In the genomic region with DNA sequence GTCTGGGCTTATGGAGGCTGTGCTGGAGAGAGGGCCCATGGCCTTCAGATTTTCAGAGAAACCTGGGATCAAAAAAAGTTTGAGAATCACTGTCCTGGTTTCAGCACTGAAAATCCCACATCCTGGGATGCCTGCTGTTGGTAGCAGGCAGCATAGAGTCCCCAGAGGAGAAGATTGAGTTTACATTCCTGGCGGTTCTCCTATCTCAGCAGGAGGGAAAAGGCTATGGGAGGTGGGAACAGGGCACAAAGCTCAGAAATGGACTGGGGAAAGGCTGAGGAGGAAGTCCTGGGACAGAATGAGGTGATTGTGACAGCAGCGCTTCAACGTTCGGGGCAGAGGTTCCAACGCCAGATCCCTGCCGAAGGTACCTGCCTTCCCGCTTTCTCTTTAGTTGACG, we compare ENCODE assay signal across 21 cellular contexts.
DNase-seq lines count a peak whose midpoint lies in the region; ATAC-seq and TF ChIP-seq lines count a peak whose summit lies in the region.
"Had no signal": no experiment of that assay in that cellular context is flagged by ENCODE, and none has a peak within 500 bp of the region (broad histone marks: within the 10 kb centered on the region; RNA-seq: fewer than 3 reads in every experiment).

No MANE protein-coding gene starts in this region.

- TF ChIP-seq POLR2A in body of pancreas (IDR thresholded peaks at IDR 0.05) (peak in 1 of 3 donors; percentile 49), right lobe of liver (IDR thresholded peaks at IDR 0.05) (no peak)

- intact Hi-C loops in body of pancreas (cut with DNase I) (no loop called here), right lobe of liver (cut with DNase I) (loop anchor here in 1 of 2 donors (10.0 kb wide), 1 partner anchor 84 kb away; no protein-coding TSS in a partner anchor)

- TF ChIP-seq CTCF in body of pancreas (IDR thresholded peaks at IDR 0.05) (no peak), right lobe of liver (IDR thresholded peaks at IDR 0.05) (no peak)

- WGBS in body of pancreas, 2 donors = 73 to 75% methylated on average over 8 of the region's 8 CpGs
- 80% methylated on average over 2 of the region's 8 CpGs for WGBS in right lobe of liver (ENCODE audit: insufficient coverage, low coverage, low lambda C conversion rate, missing lambda C conversion rate)

- peak; percentile 10 for ATAC-seq in body of pancreas
- no peak for ATAC-seq in right lobe of liver
- ATAC-seq in SK-N-SH treated with all-trans-retinoic acid at 6 μM for 48 hours = no peak
- no peak for ATAC-seq in HG03342 (IDR thresholded peaks at IDR 0.05; ENCODE audit: unreplicated experiment)

- H3K36me3 ChIP-seq in body of pancreas (replicated peaks in 1 of 2; ENCODE audit: insufficient read depth in 1 of 2, low read depth in 2 of 2) (no peaks in the 10 kb centered on the region), right lobe of liver (no peaks in the 10 kb centered on the region), stomach smooth muscle (ENCODE audit: control insufficient read depth in 2 of 2, insufficient read depth in 2 of 2, low read length in 2 of 2) (no peaks in the 10 kb centered on the region)

- DNase-seq in Daoy (ENCODE audit: low read depth) = peak; percentile 19
- DNase-seq in body of pancreas = no peak
- DNase-seq in right lobe of liver = no peak
- no peak for DNase-seq in NCI-H748 (lab: John Stamatoyannopoulos, UW; ENCODE audit: unreplicated experiment)
- DNase-seq in CD1c-positive myeloid dendritic cell (ENCODE audit: extremely low spot score) = no peak
- DNase-seq: activated B cell treated with CpG ODN at 0.5 μM for 24 hours; activated CD4-positive, alpha-beta memory T cell treated with anti-CD3 and anti-CD28 coated beads, Interleukin-2, amount 10 ng/mL, durations not matched to agents 7 days and 5 days; activated naive CD4-positive, alpha-beta T cell treated with anti-CD3 and anti-CD28 coated beads, Interleukin-2, amount 10 ng/mL, durations not matched to agents 7 days and 5 days; activated T-cell treated with anti-CD3 and anti-CD28 coated beads, Interleukin-2, amount 50 U/mL, for 1 hour; aorta; CD8-positive, alpha-beta memory T cell; DMS79; HCEC 1CT; kidney glomerular epithelial cell; NCI-H1694; NCI-H226; retina; stimulated activated naive CD4-positive, alpha-beta T cell had no signal

- H3K4me3 ChIP-seq in body of pancreas (no peak overlapping the region), right lobe of liver (no peak overlapping the region), stomach smooth muscle (ENCODE audit: low read length in 2 of 2) (no peak overlapping the region)

- H3K9me3 ChIP-seq in body of pancreas (no peaks in the 10 kb centered on the region), right lobe of liver (no peaks in the 10 kb centered on the region), stomach smooth muscle (ENCODE audit: control insufficient read depth in 2 of 2, low read length in 2 of 2) (no peaks in the 10 kb centered on the region)

- H3K4me1 ChIP-seq in body of pancreas = peaks cover 70% of the 10 kb centered on the region
- peaks cover 0 to 68% (median 32%) of the 10 kb centered on the region in 4 donors for H3K4me1 ChIP-seq in right lobe of liver
- peaks cover 26% of the 10 kb centered on the region for H3K4me1 ChIP-seq in stomach smooth muscle (ENCODE audit: control insufficient read depth, insufficient read depth, low read length)

- peak overlapping the region; percentile 23 to 84 (median 52) for H3K27ac ChIP-seq in body of pancreas
- H3K27ac ChIP-seq in right lobe of liver = peak overlapping the region; percentile 93 to 98 (median 94)
- peak overlapping the region; percentile 55 for H3K27ac ChIP-seq in stomach smooth muscle (ENCODE audit: low read length)

- H3K27me3 ChIP-seq in body of pancreas = no peaks in the 10 kb centered on the region
- H3K27me3 ChIP-seq in right lobe of liver = no peaks in the 10 kb centered on the region
- no peaks in the 10 kb centered on the region for H3K27me3 ChIP-seq in stomach smooth muscle (ENCODE audit: control insufficient read depth in 1 of 2, insufficient read depth in 2 of 2, low read length in 2 of 2)

- H3K9ac ChIP-seq in stomach smooth muscle (ENCODE audit: low read length in 2 of 2) = no peak overlapping the region

TF ChIP-seq in SK-N-SH treated with all-trans-retinoic acid at 6 μM for 48 hours, 23 proteins besides CTCF, POLR2A, EP300 and RAD21:
- no peak for TF ChIP-seq CSDC2 (CRISPR knock-in tag; IDR thresholded peaks at IDR 0.05)
- no peak for TF ChIP-seq ZC3H10 (CRISPR knock-in tag; IDR thresholded peaks at IDR 0.05)
- TF ChIP-seq, protein P1, sequence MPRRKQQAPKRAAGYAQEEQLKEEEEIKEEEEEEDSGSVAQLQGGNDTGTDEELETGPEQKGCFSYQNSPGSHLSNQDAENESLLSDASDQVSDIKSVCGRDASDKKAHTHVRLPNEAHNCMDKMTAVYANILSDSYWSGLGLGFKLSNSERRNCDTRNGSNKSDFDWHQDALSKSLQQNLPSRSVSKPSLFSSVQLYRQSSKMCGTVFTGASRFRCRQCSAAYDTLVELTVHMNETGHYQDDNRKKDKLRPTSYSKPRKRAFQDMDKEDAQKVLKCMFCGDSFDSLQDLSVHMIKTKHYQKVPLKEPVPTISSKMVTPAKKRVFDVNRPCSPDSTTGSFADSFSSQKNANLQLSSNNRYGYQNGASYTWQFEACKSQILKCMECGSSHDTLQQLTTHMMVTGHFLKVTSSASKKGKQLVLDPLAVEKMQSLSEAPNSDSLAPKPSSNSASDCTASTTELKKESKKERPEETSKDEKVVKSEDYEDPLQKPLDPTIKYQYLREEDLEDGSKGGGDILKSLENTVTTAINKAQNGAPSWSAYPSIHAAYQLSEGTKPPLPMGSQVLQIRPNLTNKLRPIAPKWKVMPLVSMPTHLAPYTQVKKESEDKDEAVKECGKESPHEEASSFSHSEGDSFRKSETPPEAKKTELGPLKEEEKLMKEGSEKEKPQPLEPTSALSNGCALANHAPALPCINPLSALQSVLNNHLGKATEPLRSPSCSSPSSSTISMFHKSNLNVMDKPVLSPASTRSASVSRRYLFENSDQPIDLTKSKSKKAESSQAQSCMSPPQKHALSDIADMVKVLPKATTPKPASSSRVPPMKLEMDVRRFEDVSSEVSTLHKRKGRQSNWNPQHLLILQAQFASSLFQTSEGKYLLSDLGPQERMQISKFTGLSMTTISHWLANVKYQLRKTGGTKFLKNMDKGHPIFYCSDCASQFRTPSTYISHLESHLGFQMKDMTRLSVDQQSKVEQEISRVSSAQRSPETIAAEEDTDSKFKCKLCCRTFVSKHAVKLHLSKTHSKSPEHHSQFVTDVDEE (CRISPR knock-in tag; IDR thresholded peaks at IDR 0.05) = no peak
- TF ChIP-seq TCF4 (CRISPR knock-in tag; IDR thresholded peaks at IDR 0.05; ENCODE audit: borderline replicate concordance) = no peak
- TF ChIP-seq ARNTL (CRISPR knock-in tag; IDR thresholded peaks at IDR 0.05; ENCODE audit: borderline replicate concordance, low read depth) = no peak
- no peak for TF ChIP-seq PPARA (CRISPR knock-in tag; IDR thresholded peaks at IDR 0.05; ENCODE audit: borderline replicate concordance)
- TF ChIP-seq, protein P2, sequence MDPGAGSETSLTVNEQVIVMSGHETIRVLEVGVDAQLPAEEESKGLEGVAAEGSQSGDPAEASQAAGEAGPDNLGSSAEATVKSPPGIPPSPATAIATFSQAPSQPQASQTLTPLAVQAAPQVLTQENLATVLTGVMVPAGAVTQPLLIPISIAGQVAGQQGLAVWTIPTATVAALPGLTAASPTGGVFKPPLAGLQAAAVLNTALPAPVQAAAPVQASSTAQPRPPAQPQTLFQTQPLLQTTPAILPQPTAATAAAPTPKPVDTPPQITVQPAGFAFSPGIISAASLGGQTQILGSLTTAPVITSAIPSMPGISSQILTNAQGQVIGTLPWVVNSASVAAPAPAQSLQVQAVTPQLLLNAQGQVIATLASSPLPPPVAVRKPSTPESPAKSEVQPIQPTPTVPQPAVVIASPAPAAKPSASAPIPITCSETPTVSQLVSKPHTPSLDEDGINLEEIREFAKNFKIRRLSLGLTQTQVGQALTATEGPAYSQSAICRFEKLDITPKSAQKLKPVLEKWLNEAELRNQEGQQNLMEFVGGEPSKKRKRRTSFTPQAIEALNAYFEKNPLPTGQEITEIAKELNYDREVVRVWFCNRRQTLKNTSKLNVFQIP (CRISPR knock-in tag; IDR thresholded peaks at IDR 0.05; ENCODE audit: borderline replicate concordance, low read depth) = no peak
- TF ChIP-seq GLIS3 (CRISPR knock-in tag; IDR thresholded peaks at IDR 0.05) = no peak
- no peak for TF ChIP-seq ZNF565 (CRISPR knock-in tag; conservative IDR thresholded peaks at IDR 0.05; ENCODE audit: low read depth)
